Comparison of ENCODE assay signal across 14 cellular contexts in genomic region chr14:96001866-96002510, GRCh38. TPM values are rescaled to one million over a fixed set of nuclear protein-coding genes. Genes with fewer than 3 reads are reported as not detected.
DNase-seq lines count a peak whose midpoint lies in the region; ATAC-seq and TF ChIP-seq lines count a peak whose summit lies in the region.
"Had no signal": no experiment of that assay in that cellular context is flagged by ENCODE, and none has a peak within 500 bp of the region (broad histone marks: within the 10 kb centered on the region; RNA-seq: fewer than 3 reads in every experiment).

No MANE protein-coding gene starts in this region.

- no peak overlapping the region for H3K27ac ChIP-seq in SK-N-SH (ENCODE audit: low read depth in 2 of 2, low read length in 1 of 2)
- H3K27ac ChIP-seq: heart left ventricle, KMS-11 had no signal

- no peaks in the 10 kb centered on the region for H3F3A ChIP-seq in SK-N-SH (replicated peaks; ENCODE audit: insufficient read depth)

- peaks cover 0 to 4% of the 10 kb centered on the region in 2 experiments; a peak in 1 of 4 replicates for H3K4me1 ChIP-seq in SK-N-SH (ENCODE audit: control insufficient read depth in 1 of 2, insufficient read depth in 2 of 2, low read depth in 1 of 2, low read length in 1 of 2)
- H3K4me1 ChIP-seq: heart left ventricle had no signal

- DNase-seq in SK-N-SH (no peak), NCI-H2171 treated with DMSO at 0.1 percent for 48 hours (lab: John Stamatoyannopoulos, UW) (peak; percentile 100), fibroblast of gingiva (ENCODE audit: low read depth) (peak; percentile 10)
- DNase-seq: effector CD4-positive, alpha-beta T cell; heart left ventricle; posterior cingulate gyrus; T-helper 17 cell had no signal

- H3K36me3 ChIP-seq in SK-N-SH (replicated peaks in 1 of 2; ENCODE audit: control insufficient read depth in 1 of 2, insufficient read depth in 2 of 2, low read length in 1 of 2), result no peaks in the 10 kb centered on the region
- H3K36me3 ChIP-seq: heart left ventricle had no signal

- no peaks in the 10 kb centered on the region for H4K20me1 ChIP-seq in SK-N-SH (ENCODE audit: insufficient read depth)

- H3K9me2 ChIP-seq in SK-N-SH, result no peaks in the 10 kb centered on the region

- H3K9me3 ChIP-seq in SK-N-SH, result no peaks in the 10 kb centered on the region

- CTCF ChIA-PET in SK-N-SH (lab: Yijun Ruan, JAX), result interaction anchor here (1.0 to 23.8 kb wide), 8 partner anchors 8 to 442 kb away, joined by 3 to 503 read pairs (median 5); no protein-coding TSS in a partner anchor

- H3K27me3 ChIP-seq in SK-N-SH (ENCODE audit: insufficient read depth), result no peaks in the 10 kb centered on the region

- ATAC-seq in SK-N-SH treated with all-trans-retinoic acid at 6 μM for 48 hours, result peak; percentile 40; the same call in 1 of the 3 replicates
- no peak for ATAC-seq in HG03565 (IDR thresholded peaks at IDR 0.05; ENCODE audit: unreplicated experiment)
- no peak for ATAC-seq in HG03039 (IDR thresholded peaks at IDR 0.05; ENCODE audit: unreplicated experiment)
- no peak for ATAC-seq in HG02884 (IDR thresholded peaks at IDR 0.05; ENCODE audit: unreplicated experiment)
- no peak for ATAC-seq in esophagus mucosa
- ATAC-seq: heart left ventricle, T-helper 17 cell had no signal

- TF ChIP-seq EP300 in SK-N-SH (IDR thresholded peaks at IDR 0.05; ENCODE audit: borderline replicate concordance in 1 of 2, low read depth in 1 of 2, low read length in 1 of 2), result no peak

- H3K4me3 ChIP-seq in SK-N-SH (ENCODE audit: low read depth in 2 of 2, low read length in 1 of 2), result no peak overlapping the region
- H3K4me3 ChIP-seq: heart left ventricle, lung had no signal

- no peak overlapping the region for H3K4me2 ChIP-seq in SK-N-SH
- H3K4me2 ChIP-seq: KMS-11 had no signal

- no peak for TF ChIP-seq CTCF in SK-N-SH (IDR thresholded peaks at IDR 0.05)

- 86% methylated on average over 2 of the region's 5 CpGs for WGBS in SK-N-SH (ENCODE audit: low lambda C conversion rate)

- H3K79me2 ChIP-seq in SK-N-SH (ENCODE audit: insufficient read depth), result no peaks in the 10 kb centered on the region

- H2AFZ ChIP-seq in SK-N-SH (ENCODE audit: low read depth), result no peak overlapping the region

- H3K9ac ChIP-seq in SK-N-SH, result no peak overlapping the region
- H3K9ac ChIP-seq: KMS-11 had no signal

- TF ChIP-seq RAD21 in SK-N-SH (IDR thresholded peaks at IDR 0.05; ENCODE audit: low read length), result no peak

- POLR2A ChIA-PET in SK-N-SH (lab: Yijun Ruan, JAX), result no interaction called here

TF ChIP-seq in SK-N-SH treated with all-trans-retinoic acid at 6 μM for 48 hours, 23 proteins besides CTCF, POLR2A, EP300 and RAD21 (continues in another document):
- TF ChIP-seq ZNF8 (CRISPR knock-in tag; IDR thresholded peaks at IDR 0.05) (no peak), TSHZ2 (CRISPR knock-in tag; IDR thresholded peaks at IDR 0.05) (no peak), ZC3H10 (CRISPR knock-in tag; IDR thresholded peaks at IDR 0.05) (no peak), OSR1 (CRISPR knock-in tag; IDR thresholded peaks at IDR 0.05) (no peak), GLIS3 (CRISPR knock-in tag; IDR thresholded peaks at IDR 0.05) (no peak), ARNTL (CRISPR knock-in tag; IDR thresholded peaks at IDR 0.05; ENCODE audit: borderline replicate concordance, low read depth) (no peak), POU6F1 (CRISPR knock-in tag; IDR thresholded peaks at IDR 0.05; ENCODE audit: borderline replicate concordance, low read depth) (no peak), ZFP3 (CRISPR knock-in tag; IDR thresholded peaks at IDR 0.05) (no peak), BACH2 (CRISPR knock-in tag; IDR thresholded peaks at IDR 0.05; ENCODE audit: borderline replicate concordance) (no peak), ESRRG (CRISPR knock-in tag; IDR thresholded peaks at IDR 0.05) (no peak)

TF ChIP-seq in SK-N-SH, 30 proteins besides CTCF, POLR2A, EP300 and RAD21 (continues in another document):
- no peak for TF ChIP-seq IRF3 (IDR thresholded peaks at IDR 0.05; ENCODE audit: low read depth, low read length)
- TF ChIP-seq GABPA (IDR thresholded peaks at IDR 0.05; ENCODE audit: low read depth), result no peak
- no peak for TF ChIP-seq PBX3 (IDR thresholded peaks at IDR 0.05)
- TF ChIP-seq TCF12 (IDR thresholded peaks at IDR 0.05), result no peak
- no peak for TF ChIP-seq MAX (IDR thresholded peaks at IDR 0.05; ENCODE audit: low read depth)
- no peak for TF ChIP-seq TEAD4 (IDR thresholded peaks at IDR 0.05; ENCODE audit: borderline replicate concordance, insufficient read depth)
- no peak for TF ChIP-seq USF1 (IDR thresholded peaks at IDR 0.05; ENCODE audit: borderline replicate concordance, low read depth)
- no peak for TF ChIP-seq ZBTB33 (IDR thresholded peaks at IDR 0.05; ENCODE audit: borderline replicate concordance, low read depth)
- no peak for TF ChIP-seq REST (IDR thresholded peaks at IDR 0.05; ENCODE audit: low read depth, low read length)
- TF ChIP-seq SMC3 (IDR thresholded peaks at IDR 0.05; ENCODE audit: low read depth, low read length), result no peak
- TF ChIP-seq EZH2phosphoT487 (IDR thresholded peaks at IDR 0.05; ENCODE audit: borderline replicate concordance, low read depth), result no peak
- TF ChIP-seq ELF1 (IDR thresholded peaks at IDR 0.05), result no peak
- no peak for TF ChIP-seq TAF1 (IDR thresholded peaks at IDR 0.05; ENCODE audit: borderline replicate concordance, low read depth, low read length)

RNA-seq across cellular contexts. Expression of gene C14orf132, which starts 37.2 kb away (rescaled TPM):
- polyA plus RNA-seq in SK-N-SH (2012; rRNA removed), result 5.5 and 7.1 TPM in 2 replicates
- polyA plus RNA-seq in SK-N-SH (2012; cell fraction: cytosol; rRNA removed), result 5.4 and 6.5 TPM in 2 replicates
- polyA plus RNA-seq in SK-N-SH (2012; cell fraction: nucleus; rRNA removed), result 7.6 and 8.7 TPM in 2 replicates
- 3.7 TPM for total RNA-seq in esophagus mucosa
